Comparison of ENCODE assay signal across 11 cellular contexts in the genomic region with DNA sequence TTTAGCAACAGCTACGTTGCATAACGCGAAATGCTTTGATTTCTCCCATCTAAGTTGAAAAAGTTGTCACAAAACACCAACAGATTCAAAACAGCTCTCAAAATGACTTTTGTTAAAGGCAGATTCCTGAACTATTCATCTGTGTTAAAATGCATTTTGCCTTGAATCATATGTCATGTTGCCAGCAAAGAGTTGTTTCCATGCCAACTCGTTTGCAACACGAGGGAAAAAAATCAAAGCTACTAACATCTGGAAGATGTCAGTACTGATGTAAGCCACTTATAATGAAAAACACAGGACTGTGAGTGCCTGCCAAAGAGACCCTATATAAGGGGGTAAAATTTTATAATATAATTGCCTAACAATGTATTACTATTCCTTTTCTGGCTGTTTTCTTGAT.
DNase-seq lines count a peak whose midpoint lies in the region; ATAC-seq and TF ChIP-seq lines count a peak whose summit lies in the region.
"Had no signal": no experiment of that assay in that cellular context is flagged by ENCODE, and none has a peak within 500 bp of the region (broad histone marks: within the 10 kb centered on the region; RNA-seq: fewer than 3 reads in every experiment).

No MANE protein-coding gene starts in this region.

- H3K9me3 ChIP-seq in endodermal cell (ENCODE audit: control insufficient read depth, low read length): no peaks in the 10 kb centered on the region
- H3K9me3 ChIP-seq in mucosa of descending colon: no peaks in the 10 kb centered on the region

- H3K4me1 Mint-ChIP-seq in endodermal cell: no peaks in the 10 kb centered on the region
- H3K4me1 Mint-ChIP-seq in type B pancreatic cell (ENCODE audit: unreplicated experiment): peaks cover 29% of the 10 kb centered on the region

- TF ChIP-seq CTCF in endodermal cell (conservative IDR thresholded peaks at IDR 0.05): no peak
- TF ChIP-seq CTCF in mucosa of descending colon (IDR thresholded peaks at IDR 0.05): no peak
- TF ChIP-seq CTCF in type B pancreatic cell (conservative IDR thresholded peaks at IDR 0.05): no peak

- peak; percentile 31 for ATAC-seq in mucosa of descending colon
- ATAC-seq: GM12878 had no signal

- no peak overlapping the region for H3K4me3 ChIP-seq in endodermal cell (ENCODE audit: low read length)
- no peak overlapping the region for H3K4me3 ChIP-seq in mucosa of descending colon
- H3K4me3 ChIP-seq: GM12878 had no signal

- H3K27ac Mint-ChIP-seq in endodermal cell: no peak overlapping the region
- peak overlapping the region; percentile 49 for H3K27ac Mint-ChIP-seq in type B pancreatic cell

- H3K4me3 Mint-ChIP-seq in endodermal cell (no peak overlapping the region), type B pancreatic cell (no peak overlapping the region)

- H3K9me3 Mint-ChIP-seq in endodermal cell: no peaks in the 10 kb centered on the region
- no peaks in the 10 kb centered on the region for H3K9me3 Mint-ChIP-seq in type B pancreatic cell

- H3K36me3 Mint-ChIP-seq in endodermal cell (ENCODE audit: low read depth) (no peaks in the 10 kb centered on the region), type B pancreatic cell (no peaks in the 10 kb centered on the region)

- H3K4me1 ChIP-seq in endodermal cell (ENCODE audit: control insufficient read depth, insufficient read depth, low read length): no peaks in the 10 kb centered on the region
- no peaks in the 10 kb centered on the region for H3K4me1 ChIP-seq in mucosa of descending colon (ENCODE audit: low read depth)

- H3K27me3 Mint-ChIP-seq in endodermal cell (ENCODE audit: insufficient read depth) (no peaks in the 10 kb centered on the region), type B pancreatic cell (no peaks in the 10 kb centered on the region)

- intact Hi-C loops in mucosa of descending colon (cut with DNase I, micrococcal nuclease): no loop called here

- peak overlapping the region; percentile 64 for H3K27ac ChIP-seq in endodermal cell (ENCODE audit: low read depth, low read length)
- H3K27ac ChIP-seq: epithelial cell of prostate had no signal

- DNase-seq in NCI-H446 treated with DMSO at 0.1 percent for 48 hours (lab: John Stamatoyannopoulos, UW): peak; percentile 57
- DNase-seq in endodermal cell: no peak
- peak in 1 of 3 donors; percentile 31 for DNase-seq in mucosa of descending colon
- DNase-seq in type B pancreatic cell (ENCODE audit: extremely low spot score, unreplicated experiment): no peak
- no peak for DNase-seq in activated naive CD4-positive, alpha-beta T cell treated with anti-CD3 and anti-CD28 coated beads, Interleukin-2, amount 50 U/mL, for 16 hours
- DNase-seq in HEK293T (ENCODE audit: extremely low spot score): no peak
- no peak for DNase-seq in 8988T
- DNase-seq: KBM-7; stimulated activated naive CD4-positive, alpha-beta T cell treated with Interleukin-2 at 50 U/mL for 16 hours had no signal

- CTCF ChIA-PET in HEK293T (lab: Yijun Ruan, JAX): interaction anchor here (0.6 to 1.1 kb wide), 2 partner anchors 36 to 124 kb away, joined by 3 to 5 read pairs; no protein-coding TSS in a partner anchor

- POLR2A ChIA-PET in HEK293T (lab: Yijun Ruan, JAX): no interaction called here

- no peaks in the 10 kb centered on the region for H3K27me3 ChIP-seq in endodermal cell (ENCODE audit: control insufficient read depth, insufficient read depth, low read length, poor library complexity, severe bottlenecking)

- H3K36me3 ChIP-seq in endodermal cell (ENCODE audit: control insufficient read depth, insufficient read depth, low read length) (no peaks in the 10 kb centered on the region), mucosa of descending colon (ENCODE audit: low read depth) (no peaks in the 10 kb centered on the region)

- WGBS in endodermal cell (ENCODE audit: insufficient coverage in 1 of 2, insufficient read length in 1 of 2), 2 experiments: 70 to 98% methylated on average over 4 to 5 of the region's 5 CpGs

- H3K9ac ChIP-seq in endodermal cell (ENCODE audit: extremely low read depth, low read length, poor library complexity, severe bottlenecking): no peak overlapping the region

TF ChIP-seq in HEK293T, 16 proteins besides CTCF, POLR2A, EP300 and RAD21:
- TF ChIP-seq SUZ12 (IDR thresholded peaks at IDR 0.05) (no peak), HDGF (IDR thresholded peaks at IDR 0.05; ENCODE audit: borderline replicate concordance) (no peak), FOXK2 (IDR thresholded peaks at IDR 0.05) (no peak), CTBP1 (IDR thresholded peaks at IDR 0.05; ENCODE audit: borderline replicate concordance) (no peak), L3MBTL2 (conservative IDR thresholded peaks at IDR 0.05) (no peak), ZNF384 (IDR thresholded peaks at IDR 0.05) (no peak), TARDBP (IDR thresholded peaks at IDR 0.05) (no peak), FOXM1 (IDR thresholded peaks at IDR 0.05; ENCODE audit: borderline replicate concordance) (no peak), ARNT (IDR thresholded peaks at IDR 0.05) (no peak), FOXA1 (IDR thresholded peaks at IDR 0.05) (no peak), ELF4 (IDR thresholded peaks at IDR 0.05) (no peak), BHLHE40 (IDR thresholded peaks at IDR 0.05; ENCODE audit: borderline replicate concordance) (no peak), SP1 (IDR thresholded peaks at IDR 0.05) (no peak), NFRKB (IDR thresholded peaks at IDR 0.05) (no peak), LEF1 (IDR thresholded peaks at IDR 0.05; ENCODE audit: borderline replicate concordance) (no peak)
- TF ChIP-seq, protein P1, sequence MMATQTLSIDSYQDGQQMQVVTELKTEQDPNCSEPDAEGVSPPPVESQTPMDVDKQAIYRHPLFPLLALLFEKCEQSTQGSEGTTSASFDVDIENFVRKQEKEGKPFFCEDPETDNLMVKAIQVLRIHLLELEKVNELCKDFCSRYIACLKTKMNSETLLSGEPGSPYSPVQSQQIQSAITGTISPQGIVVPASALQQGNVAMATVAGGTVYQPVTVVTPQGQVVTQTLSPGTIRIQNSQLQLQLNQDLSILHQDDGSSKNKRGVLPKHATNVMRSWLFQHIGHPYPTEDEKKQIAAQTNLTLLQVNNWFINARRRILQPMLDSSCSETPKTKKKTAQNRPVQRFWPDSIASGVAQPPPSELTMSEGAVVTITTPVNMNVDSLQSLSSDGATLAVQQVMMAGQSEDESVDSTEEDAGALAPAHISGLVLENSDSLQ (IDR thresholded peaks at IDR 0.05): no peak
